Comparison of ENCODE assay signal across 17 cellular contexts in the genomic region with DNA sequence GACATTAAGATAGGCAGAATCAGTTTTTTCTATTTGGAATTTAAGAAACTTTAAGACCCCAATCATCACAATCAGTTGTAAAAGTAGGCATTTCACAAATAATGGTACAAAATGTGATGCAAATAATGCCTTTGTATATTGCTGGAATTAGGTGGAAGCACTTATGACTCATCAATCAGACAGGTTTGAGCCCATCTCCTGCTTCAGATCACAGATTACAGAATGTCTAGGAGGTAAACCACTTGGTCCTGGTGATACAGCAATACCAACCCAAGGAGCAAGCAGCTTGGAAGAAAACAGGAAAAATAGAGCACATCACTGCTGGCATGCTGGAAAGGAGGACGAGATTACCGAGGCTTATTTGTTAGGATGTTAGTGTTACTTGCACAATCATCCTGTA. TPM values are rescaled to one million over a fixed set of nuclear protein-coding genes. Genes with fewer than 3 reads are reported as not detected.
A peak's percentile ranks its signal among the peaks of the same experiment; 100 is the strongest.
DNase-seq lines count a peak whose midpoint lies in the region; ATAC-seq and TF ChIP-seq lines count a peak whose summit lies in the region.
"Had no signal": no experiment of that assay in that cellular context is flagged by ENCODE, and none has a peak within 500 bp of the region (broad histone marks: within the 10 kb centered on the region; RNA-seq: fewer than 3 reads in every experiment).

No MANE protein-coding gene starts in this region.

- WGBS in mammary epithelial cell (ENCODE audit: low coverage, missing lambda C conversion rate), result 29% methylated on average over 2 of the region's 2 CpGs

- no peaks in the 10 kb centered on the region for H3K79me2 ChIP-seq in mammary epithelial cell (ENCODE audit: insufficient read depth, low read length)

- H3K4me2 ChIP-seq in mammary epithelial cell (ENCODE audit: insufficient read depth, low read depth, low read length), result no peak overlapping the region
- H3K4me2 ChIP-seq: BLaER1 treated with 17β-estradiol and CSF1 and Interleukin-3, amounts not matched to agents 10 nM and 100 nM had no signal

- no peaks in the 10 kb centered on the region for H3K36me3 Mint-ChIP-seq in MCF 10A (ENCODE audit: insufficient read depth, unreplicated experiment)
- H3K36me3 Mint-ChIP-seq: CD4-positive, CD25-positive, alpha-beta regulatory T cell had no signal

- no peak for TF ChIP-seq POLR2A in breast epithelium (IDR thresholded peaks at IDR 0.05)

- CTCF ChIA-PET in MCF 10A (lab: Yijun Ruan, JAX), result interaction anchor here (0.8 kb wide), 1 partner anchor 10 kb away, joined by 3 read pairs; no protein-coding TSS in a partner anchor
- CTCF ChIA-PET in mammary epithelial cell (lab: Charles Lee; ENCODE audit: low non-redundant PET), result no interaction called here

- ATAC-seq in foreskin keratinocyte, result peak; percentile 99
- no peak for ATAC-seq in HG03354 (IDR thresholded peaks at IDR 0.05; ENCODE audit: poor library complexity, severe bottlenecking, unreplicated experiment)
- ATAC-seq: GM12878, HepG2 had no signal

- in situ Hi-C loops in mammary epithelial cell (cut with MboI; ENCODE audit: low sequenced_read_pairs in 2 of 2), result no loop called here

- no peaks in the 10 kb centered on the region for H3K4me1 ChIP-seq in breast epithelium
- H3K4me1 ChIP-seq in mammary epithelial cell (ENCODE audit: insufficient read depth, low read length), result peaks cover 8% of the 10 kb centered on the region
- no peaks in the 10 kb centered on the region for H3K4me1 ChIP-seq in foreskin keratinocyte
- H3K4me1 ChIP-seq: BLaER1 treated with 17β-estradiol and CSF1 and Interleukin-3, amounts not matched to agents 10 nM and 100 nM had no signal

- no peaks in the 10 kb centered on the region for H3K27me3 Mint-ChIP-seq in MCF 10A (ENCODE audit: insufficient read depth, unreplicated experiment)
- H3K27me3 Mint-ChIP-seq: CD4-positive, CD25-positive, alpha-beta regulatory T cell had no signal

- H3K4me1 Mint-ChIP-seq in MCF 10A (ENCODE audit: insufficient read depth, unreplicated experiment), result peaks cover 5% of the 10 kb centered on the region
- H3K4me1 Mint-ChIP-seq: CD4-positive, CD25-positive, alpha-beta regulatory T cell had no signal

- POLR2A ChIA-PET in MCF 10A (lab: Yijun Ruan, JAX), result no interaction called here

- H3K9ac ChIP-seq in mammary epithelial cell (ENCODE audit: insufficient read depth, low read length), result no peak overlapping the region
- H3K9ac ChIP-seq: BLaER1 treated with 17β-estradiol and CSF1 and Interleukin-3, amounts not matched to agents 10 nM and 100 nM; GM23248 had no signal

- no peak overlapping the region for H3K27ac Mint-ChIP-seq in MCF 10A (ENCODE audit: low read depth, unreplicated experiment)

- H3K36me3 ChIP-seq in breast epithelium (no peaks in the 10 kb centered on the region), mammary epithelial cell (ENCODE audit: insufficient read depth, low read length) (no peaks in the 10 kb centered on the region)
- H3K36me3 ChIP-seq: BLaER1 treated with 17β-estradiol and CSF1 and Interleukin-3, amounts not matched to agents 10 nM and 100 nM had no signal

- no TSS peak for BruUV-seq in MCF 10A (replicated peaks; lab: Mats Ljungman, UMichigan)
- BruUV-seq in mammary epithelial cell (replicated peaks; lab: Mats Ljungman, UMichigan), result no TSS peak

- dilution Hi-C loops in mammary epithelial cell (cut with HindIII; ENCODE audit: low sequenced_read_pairs), result no loop called here

- DNase-seq in MCF 10A (ENCODE audit: unreplicated experiment) (peak; percentile 47), breast epithelium (ENCODE audit: low spot score in 2 of 2) (no peak), mammary epithelial cell (peak; percentile 82), foreskin keratinocyte (peak; percentile 75 to 89), NCI-H69 (lab: John Stamatoyannopoulos, UW) (no peak), posterior cingulate gyrus (no peak)
- DNase-seq: 8988T; ACHN; CD4-positive, CD25-positive, alpha-beta regulatory T cell; DMS79; GM23248; H7 had no signal

- H3K4me3 ChIP-seq in breast epithelium (no peak overlapping the region), mammary epithelial cell (replicated peaks in 1 of 3; ENCODE audit: insufficient read depth in 1 of 3, low read depth in 2 of 3, low read length in 3 of 3) (no peak overlapping the region)
- H3K4me3 ChIP-seq: BLaER1 treated with 17β-estradiol and CSF1 and Interleukin-3, amounts not matched to agents 10 nM and 100 nM; GM12878; GM23248 had no signal

- no peak overlapping the region for H2AFZ ChIP-seq in mammary epithelial cell (ENCODE audit: low read depth, low read length)
- H2AFZ ChIP-seq: GM23248 had no signal

- intact Hi-C loops in MCF 10A (cut with micrococcal nuclease), result no loop called here
- intact Hi-C loops in breast epithelium (cut with DNase I; ENCODE audit: low total_unique reads), result no loop called here
- intact Hi-C loops in mammary epithelial cell (cut with micrococcal nuclease), result loop anchor here (2.0 kb wide), 1 partner anchor 28 kb away; no protein-coding TSS in a partner anchor
- intact Hi-C loops in posterior cingulate gyrus (cut with DNase I), result no loop called here

- no peaks in the 10 kb centered on the region for H4K20me1 ChIP-seq in mammary epithelial cell (ENCODE audit: insufficient read depth, low read length)
- H4K20me1 ChIP-seq: BLaER1 treated with 17β-estradiol and CSF1 and Interleukin-3, amounts not matched to agents 10 nM and 100 nM had no signal

- H3K27ac ChIP-seq in breast epithelium, result no peak overlapping the region
- no peak overlapping the region for H3K27ac ChIP-seq in mammary epithelial cell (ENCODE audit: insufficient read depth, low read depth, low read length)
- H3K27ac ChIP-seq in foreskin keratinocyte, result no peak overlapping the region
- H3K27ac ChIP-seq: BLaER1 treated with 17β-estradiol and CSF1 and Interleukin-3, amounts not matched to agents 10 nM and 100 nM; GM23248 had no signal

- H3K9me3 Mint-ChIP-seq in MCF 10A (ENCODE audit: unreplicated experiment), result no peaks in the 10 kb centered on the region

- TF ChIP-seq CTCF in MCF 10A (IDR thresholded peaks at IDR 0.05; ENCODE audit: unreplicated experiment) (no peak), breast epithelium (IDR thresholded peaks at IDR 0.05) (no peak), mammary epithelial cell (conservative IDR thresholded peaks at IDR 0.05 in 1 of 2, IDR thresholded peaks at IDR 0.05 in 1 of 2; ENCODE audit: extremely low read depth in 1 of 2, insufficient read depth in 1 of 2, low read depth in 1 of 2, low read length in 2 of 2) (no peak), foreskin keratinocyte (conservative IDR thresholded peaks at IDR 0.05) (no peak)

- H3K27me3 ChIP-seq in breast epithelium (no peaks in the 10 kb centered on the region), mammary epithelial cell (ENCODE audit: insufficient read depth, low read length) (no peaks in the 10 kb centered on the region), foreskin keratinocyte (no peaks in the 10 kb centered on the region)
- H3K27me3 ChIP-seq: BLaER1 treated with 17β-estradiol and CSF1 and Interleukin-3, amounts not matched to agents 10 nM and 100 nM had no signal

- H3K4me3 Mint-ChIP-seq in MCF 10A (ENCODE audit: unreplicated experiment), result no peak overlapping the region
- H3K4me3 Mint-ChIP-seq: CD4-positive, CD25-positive, alpha-beta regulatory T cell had no signal

- H3K9me3 ChIP-seq in breast epithelium, result no peaks in the 10 kb centered on the region
- H3K9me3 ChIP-seq in mammary epithelial cell (replicated peaks; ENCODE audit: insufficient read depth, low read length), result no peaks in the 10 kb centered on the region
- H3K9me3 ChIP-seq: BLaER1 treated with 17β-estradiol and CSF1 and Interleukin-3, amounts not matched to agents 10 nM and 100 nM had no signal

RNA-seq across cellular contexts. Expression of a gene that starts 57.6 kb away (rescaled TPM):
- total RNA-seq in MCF 10A (2022) (not detected in 2 replicates), breast epithelium (not detected), mammary epithelial cell (under 1 TPM in 1 of 2 donors, not detected in 1; 0.26 TPM), foreskin keratinocyte (0.35 and 0.44 TPM in 2 replicates)
- polyA plus RNA-seq in mammary epithelial cell (0.09 TPM), foreskin keratinocyte (0.13 and 0.38 TPM in 2 replicates)
- polyA minus RNA-seq in mammary epithelial cell, result not detected
- total RNA-seq: G401, GM12878, HepG2 had no signal
- polyA plus RNA-seq: CD4-positive, CD25-positive, alpha-beta regulatory T cell; GM12878 had no signal

Comparison
In these comparisons a context has a peak if more than half of its experiments do, and no peak if none do; other contexts are left out.
1. DNase-seq: peak in MCF 10A (single experiment), mammary epithelial cell (single experiment) and foreskin keratinocyte (2 of 2); none in breast epithelium (0 of 2), NCI-H69 (single experiment) and posterior cingulate gyrus (0 of 10).